21 cellular contexts compared by ENCODE assay signal in genomic region chr17:48155889-48156670, GRCh38. TPM values are rescaled to one million over a fixed set of nuclear protein-coding genes. Genes with fewer than 3 reads are reported as not detected.
A peak's percentile ranks its signal among the peaks of the same experiment; 100 is the strongest.
DNase-seq lines count a peak whose midpoint lies in the region; ATAC-seq and TF ChIP-seq lines count a peak whose summit lies in the region.
"Had no signal": no experiment of that assay in that cellular context is flagged by ENCODE, and none has a peak within 500 bp of the region (broad histone marks: within the 10 kb centered on the region; RNA-seq: fewer than 3 reads in every experiment).

No MANE protein-coding gene starts in this region.

- no peak overlapping the region for H3K9ac ChIP-seq in colonic mucosa (ENCODE audit: low read depth in 2 of 2, low read length in 2 of 2)

- no peaks in the 10 kb centered on the region for H3K4me1 ChIP-seq in colonic mucosa
- H3K4me1 ChIP-seq: gastroesophageal sphincter, upper lobe of right lung had no signal

- DNase-seq in NCI-H1417 (lab: John Stamatoyannopoulos, UW) (peak; percentile 16 to 66 (median 58)), NCI-H1417 treated with DMSO at 0.1 percent for 48 hours (lab: John Stamatoyannopoulos, UW) (no peak), NCI-H2107 treated with DMSO at 0.1 percent for 48 hours (lab: John Stamatoyannopoulos, UW; ENCODE audit: unreplicated experiment) (peak; percentile 83), progenitor cell of endocrine pancreas (ENCODE audit: low spot score, unreplicated experiment) (no peak), Kasumi-1 (lab: John Stamatoyannopoulos, UW) (no peak), colonic mucosa (no peak), globus pallidus (ENCODE audit: low spot score) (no peak)
- DNase-seq: activated CD4-positive, CD25-positive, alpha-beta regulatory T cell treated with anti-CD3 and anti-CD28 coated beads, Interleukin-2, amount 50 U/mL, for 72 hours; activated gamma-delta T cell treated with Interleukin-2 at 50 U/mL for 16 hours; aorta; cortex of kidney; EL; Karpas-422; naive thymus-derived CD4-positive, alpha-beta T cell; stimulated activated naive CD8-positive, alpha-beta T cell treated with anti-CD3 and anti-CD28 coated beads, Interleukin-15, Interleukin-2, amounts not matched to agents 100 U/mL and 50 U/mL, for 24 hours; T-helper 9 cell; upper lobe of right lung had no signal

- intact Hi-C loops in colonic mucosa (cut with DNase I), result loop anchor here (10.0 kb wide), 1 partner anchor 219 kb away; no protein-coding TSS in a partner anchor

- H3K27ac Mint-ChIP-seq in activated T-helper 17 cell treated with anti-CD3 and anti-CD28 coated beads, Interleukin-2, amount 50 U/mL, for 72 hours, result peak overlapping the region; percentile 28
- H3K27ac Mint-ChIP-seq in progenitor cell of endocrine pancreas, result peak overlapping the region; percentile 37

- no peak for TF ChIP-seq CTCF in progenitor cell of endocrine pancreas (IDR thresholded peaks at IDR 0.05; ENCODE audit: unreplicated experiment)
- no peak for TF ChIP-seq CTCF in colonic mucosa (IDR thresholded peaks at IDR 0.05)

- no peaks in the 10 kb centered on the region for H3K36me3 ChIP-seq in colonic mucosa
- H3K36me3 ChIP-seq: gastroesophageal sphincter, upper lobe of right lung had no signal

- no peak overlapping the region for H3K27ac ChIP-seq in colonic mucosa
- H3K27ac ChIP-seq: epithelial cell of prostate, gastroesophageal sphincter, upper lobe of right lung had no signal

- no peaks in the 10 kb centered on the region for H3K27me3 ChIP-seq in colonic mucosa

- H3K4me1 Mint-ChIP-seq in activated T-helper 17 cell treated with anti-CD3 and anti-CD28 coated beads, Interleukin-2, amount 50 U/mL, for 72 hours, result no peaks in the 10 kb centered on the region
- peaks cover 29% of the 10 kb centered on the region for H3K4me1 Mint-ChIP-seq in progenitor cell of endocrine pancreas (ENCODE audit: low read depth)
- H3K4me1 Mint-ChIP-seq: naive thymus-derived CD4-positive, alpha-beta T cell had no signal

- peaks cover 78% of the 10 kb centered on the region for H3K36me3 Mint-ChIP-seq in activated T-helper 17 cell treated with anti-CD3 and anti-CD28 coated beads, Interleukin-2, amount 50 U/mL, for 72 hours (ENCODE audit: low read depth)
- H3K36me3 Mint-ChIP-seq in progenitor cell of endocrine pancreas (ENCODE audit: insufficient read depth), result no peaks in the 10 kb centered on the region
- H3K36me3 Mint-ChIP-seq: CD14-positive monocyte had no signal

- no peaks in the 10 kb centered on the region for H3K9me3 Mint-ChIP-seq in activated T-helper 17 cell treated with anti-CD3 and anti-CD28 coated beads, Interleukin-2, amount 50 U/mL, for 72 hours
- H3K9me3 Mint-ChIP-seq in progenitor cell of endocrine pancreas (ENCODE audit: low read depth), result no peaks in the 10 kb centered on the region
- H3K9me3 Mint-ChIP-seq: CD14-positive monocyte; naive thymus-derived CD4-positive, alpha-beta T cell had no signal

- no peak overlapping the region for H3K4me3 Mint-ChIP-seq in activated T-helper 17 cell treated with anti-CD3 and anti-CD28 coated beads, Interleukin-2, amount 50 U/mL, for 72 hours
- no peak overlapping the region for H3K4me3 Mint-ChIP-seq in progenitor cell of endocrine pancreas (ENCODE audit: low read depth)
- H3K4me3 Mint-ChIP-seq: naive thymus-derived CD4-positive, alpha-beta T cell had no signal

- no peaks in the 10 kb centered on the region for H3K9me3 ChIP-seq in colonic mucosa
- H3K9me3 ChIP-seq: gastroesophageal sphincter, upper lobe of right lung had no signal

- no peak for ATAC-seq in activated T-helper 17 cell treated with anti-CD3 and anti-CD28 coated beads, Interleukin-2, amount 50 U/mL, for 72 hours (replicated peaks)
- ATAC-seq: gastroesophageal sphincter; naive thymus-derived CD4-positive, alpha-beta T cell; stimulated activated naive CD8-positive, alpha-beta T cell treated with anti-CD3 and anti-CD28 coated beads, Interleukin-15, Interleukin-2, amounts not matched to agents 100 U/mL and 50 U/mL, for 24 hours; upper lobe of right lung had no signal

- H3K27me3 Mint-ChIP-seq in activated T-helper 17 cell treated with anti-CD3 and anti-CD28 coated beads, Interleukin-2, amount 50 U/mL, for 72 hours, result no peaks in the 10 kb centered on the region
- H3K27me3 Mint-ChIP-seq in progenitor cell of endocrine pancreas, result peaks cover 25% of the 10 kb centered on the region
- H3K27me3 Mint-ChIP-seq: naive thymus-derived CD4-positive, alpha-beta T cell had no signal

- H3K4me3 ChIP-seq in colonic mucosa, result no peak overlapping the region
- H3K4me3 ChIP-seq: gastroesophageal sphincter, upper lobe of right lung had no signal

RNA-seq across cellular contexts. Expression of gene SNX11, which starts 48.5 kb away (rescaled TPM):
- total RNA-seq in activated T-helper 17 cell treated with anti-CD3 and anti-CD28 coated beads, Interleukin-2, amount 50 U/mL, for 72 hours, result 10 to 100 TPM; 22.8 to 24.7 TPM
- 16.8 and 19.4 TPM in 2 replicates for total RNA-seq in progenitor cell of endocrine pancreas
- total RNA-seq in colonic mucosa, result 10 to 100 TPM; 18.7 to 24.4 TPM

RNA-seq across cellular contexts. Expression of gene CBX1, which starts 54.8 kb away (rescaled TPM):
- 10 to 100 TPM; 30.0 to 48.4 TPM for total RNA-seq in activated T-helper 17 cell treated with anti-CD3 and anti-CD28 coated beads, Interleukin-2, amount 50 U/mL, for 72 hours
- total RNA-seq in progenitor cell of endocrine pancreas (177 and 181 TPM in 2 replicates), colonic mucosa (10 to 100 TPM; 32.3 to 53.0 TPM)

Comparison
In these comparisons a context has a peak if more than half of its experiments do, and no peak if none do; other contexts are left out.
1. DNase-seq: peak in NCI-H1417 (3 of 3) and NCI-H2107 treated with DMSO at 0.1 percent for 48 hours (single experiment); none in NCI-H1417 treated with DMSO at 0.1 percent for 48 hours (single experiment), progenitor cell of endocrine pancreas (single experiment), Kasumi-1 (0 of 2), colonic mucosa (single experiment) and globus pallidus (single experiment).